8 cellular contexts compared by ENCODE assay signal in genomic region chr1:74689800-74690696, GRCh38. TPM values are rescaled to one million over a fixed set of nuclear protein-coding genes. Genes with fewer than 3 reads are reported as not detected.
DNase-seq lines count a peak whose midpoint lies in the region; ATAC-seq and TF ChIP-seq lines count a peak whose summit lies in the region.

No MANE protein-coding gene starts in this region.

- 10 to 13% methylated on average over 5 of the region's 5 CpGs for WGBS in lung, 2 donors
- WGBS in thyroid gland, 2 donors: 4 to 27% methylated on average over 5 of the region's 5 CpGs

- DNase-seq in activated gamma-delta T cell treated with Interleukin-2 at 50 U/mL for 16 hours: peak; percentile 26
- DNase-seq in activated gamma-delta T cell (lab: John Stamatoyannopoulos, UW): no peak
- peak; percentile 52 for DNase-seq in NCI-H1092 (lab: John Stamatoyannopoulos, UW)
- peak; percentile 53 for DNase-seq in SKM-1 treated with dmso at 0.1 percent for 144 hours (lab: John Stamatoyannopoulos, UW; ENCODE audit: unreplicated experiment)
- peak; percentile 19 to 64 for DNase-seq in cerebellar nuclear complex (lab: John Stamatoyannopoulos, UW)
- no peak for DNase-seq in lung (ENCODE audit: low spot score)
- DNase-seq in thyroid gland: peak; percentile 35 to 52

- peak; percentile 67 for ATAC-seq in GM21825 (IDR thresholded peaks at IDR 0.05; ENCODE audit: unreplicated experiment)
- peak; percentile 65 for ATAC-seq in lung (ENCODE audit: insufficient read depth, low FRiP score)

- TF ChIP-seq POLR2A in thyroid gland (IDR thresholded peaks at IDR 0.05): no peak

- H3K4me1 ChIP-seq in lung (ENCODE audit: control insufficient read depth in 2 of 2, insufficient read depth in 2 of 2, low read length in 2 of 2) (no peaks in the 10 kb centered on the region), thyroid gland (peaks cover 0 to 7% of the 10 kb centered on the region in 2 donors)

- TF ChIP-seq CTCF in lung (IDR thresholded peaks at IDR 0.05; ENCODE audit: control extremely low read depth, extremely low read depth): peak; percentile 62
- TF ChIP-seq CTCF in thyroid gland (IDR thresholded peaks at IDR 0.05): peak; percentile 39 to 88 (median 76)

- H3K27me3 ChIP-seq in lung (ENCODE audit: control insufficient read depth, insufficient read depth) (no peaks in the 10 kb centered on the region), thyroid gland (no peaks in the 10 kb centered on the region)

- H3K9me3 ChIP-seq in lung (ENCODE audit: control insufficient read depth in 2 of 2, insufficient read depth in 1 of 2, low read length in 1 of 2): no peaks in the 10 kb centered on the region
- H3K9me3 ChIP-seq in thyroid gland: no peaks in the 10 kb centered on the region

- no peak overlapping the region for H3K27ac ChIP-seq in lung (ENCODE audit: low read depth in 1 of 2, low read length in 1 of 2)
- peak overlapping the region in 1 of 3 donors; percentile 26 for H3K27ac ChIP-seq in thyroid gland

- H3K36me3 ChIP-seq in lung (ENCODE audit: control insufficient read depth in 2 of 2, insufficient read depth in 2 of 2, low read length in 2 of 2): no peaks in the 10 kb centered on the region
- H3K36me3 ChIP-seq in thyroid gland: no peaks in the 10 kb centered on the region

- no peak overlapping the region for H3K4me3 ChIP-seq in lung
- H3K4me3 ChIP-seq in thyroid gland (replicated peaks in 1 of 3): no peak overlapping the region

- intact Hi-C loops in thyroid gland (cut with DNase I): no loop called here

RNA-seq across cellular contexts. Expression of gene ERICH3, which starts 16.5 kb away (rescaled TPM):
- total RNA-seq in lung: 10 to 100 TPM; 17.3 to 20.7 TPM
- 1 to 10 TPM; 3.0 to 5.1 TPM for polyA plus RNA-seq in lung
- total RNA-seq in thyroid gland: under 1 TPM in 2 of 4 donors, not detected in 2; 0.11 to 0.40 TPM

RNA-seq across cellular contexts. Expression of gene CRYZ, which starts 42.8 kb away (rescaled TPM):
- 10 to 100 TPM; 35.7 to 49.6 TPM for total RNA-seq in lung
- polyA plus RNA-seq in lung: 10 to 100 TPM; 10.9 to 55.9 TPM
- 10 to 100 TPM; 45.3 to 92.1 (median 58.0) TPM for total RNA-seq in thyroid gland

RNA-seq across cellular contexts. Expression of gene TYW3, which starts 42.9 kb away (rescaled TPM):
- total RNA-seq in lung (10 to 100 TPM; 12.2 to 17.9 TPM), thyroid gland (10 to 100 TPM; 18.0 to 23.5 (median 21.1) TPM)
- polyA plus RNA-seq in lung: 10 to 100 TPM in 1 of 2 donors, 1 to 10 TPM in 1; 8.3 to 20.9 TPM

Comparison
In these comparisons a context has a peak if more than half of its experiments do, and no peak if none do; other contexts are left out.
1. DNase-seq: peak in activated gamma-delta T cell treated with Interleukin-2 at 50 U/mL for 16 hours (single experiment), NCI-H1092 (single experiment), SKM-1 treated with dmso at 0.1 percent for 144 hours (single experiment), cerebellar nuclear complex (2 of 2) and thyroid gland (2 of 2); none in activated gamma-delta T cell (single experiment) and lung (single experiment).
2. RNA of gene ERICH3, which starts 16.5 kb away (total RNA-seq): 17.3 to 20.7 TPM in lung; 0.11 to 0.40 TPM in thyroid gland; every median in the first group is over 10 times any median in the second.